8 cellular contexts compared by ENCODE assay signal in the genomic region with DNA sequence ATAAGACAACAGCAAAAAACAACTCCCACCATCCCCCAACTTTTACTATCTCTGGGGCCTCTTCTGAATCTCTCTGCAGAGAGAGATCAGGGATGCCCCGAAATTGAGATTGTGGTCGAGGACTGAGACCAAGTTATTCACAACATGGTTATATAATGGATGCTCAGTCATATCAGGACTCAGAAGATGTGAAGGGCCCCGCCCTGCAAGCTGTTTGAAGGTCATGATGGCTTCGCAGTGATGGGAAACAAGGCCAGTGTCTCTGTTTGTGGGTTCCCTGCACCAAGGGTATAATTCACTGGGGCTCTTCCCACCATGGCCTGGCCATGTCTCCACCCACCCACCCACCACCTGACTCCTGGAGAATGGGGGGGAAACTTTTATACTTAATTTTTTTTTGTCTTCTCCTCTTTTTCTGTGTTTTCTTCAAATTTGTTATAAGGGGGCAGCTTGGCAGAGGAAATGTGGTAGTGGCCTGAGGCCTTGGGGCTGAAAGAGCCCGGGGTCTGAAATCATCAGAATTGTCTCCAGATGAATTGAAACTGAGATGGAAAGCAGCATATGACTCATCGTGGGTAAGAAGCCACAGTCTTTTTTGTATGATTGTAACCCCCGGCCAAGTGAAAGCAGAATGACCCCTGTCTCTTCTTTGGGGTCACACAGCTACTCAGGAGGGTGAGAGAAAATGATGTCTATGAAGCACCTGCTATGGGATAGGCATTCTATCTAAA. TPM values are rescaled to one million over a fixed set of nuclear protein-coding genes. Genes with fewer than 3 reads are reported as not detected.
DNase-seq lines count a peak whose midpoint lies in the region; ATAC-seq and TF ChIP-seq lines count a peak whose summit lies in the region.

No MANE protein-coding gene starts in this region.

- dilution Hi-C loops in IMR-90 (cut with HindIII; ENCODE audit: low sequenced_read_pairs, unreplicated experiment): no loop called here

- H3K9me3 Mint-ChIP-seq in central memory CD8-positive, alpha-beta T cell: no peaks in the 10 kb centered on the region

- TF ChIP-seq CTCF in IMR-90 (conservative IDR thresholded peaks at IDR 0.05; ENCODE audit: low read depth, low read length): no peak

- H4K5ac ChIP-seq in IMR-90 (ENCODE audit: low read depth, low read length): no peak overlapping the region

- H3K27me3 Mint-ChIP-seq in central memory CD8-positive, alpha-beta T cell: no peaks in the 10 kb centered on the region

- H3K56ac ChIP-seq in IMR-90 (ENCODE audit: extremely low read depth, insufficient read depth, low read length): no peak overlapping the region

- peak; percentile 74 for DNase-seq in EL
- DNase-seq in IMR-90: peak; percentile 62
- DNase-seq in central memory CD8-positive, alpha-beta T cell (ENCODE audit: low spot score in 2 of 2): peak in 1 of 2 donors; percentile 26
- no peak for DNase-seq in DMS114 treated with DMSO at 0.1 percent for 48 hours (lab: John Stamatoyannopoulos, UW; ENCODE audit: unreplicated experiment)
- DNase-seq in H7: no peak
- no peak for DNase-seq in NCI-H1105 (lab: John Stamatoyannopoulos, UW)
- no peak for DNase-seq in OCI-M1 (lab: John Stamatoyannopoulos, UW)

- peak; percentile 63 for ATAC-seq in GM21515 (IDR thresholded peaks at IDR 0.05; ENCODE audit: unreplicated experiment)
- peak; percentile 50; the same call in 1 of the 2 replicates for ATAC-seq in IMR-90 (ENCODE audit: low read depth)
- peak; percentile 79 for ATAC-seq in central memory CD8-positive, alpha-beta T cell (replicated peaks; ENCODE audit: extremely low read depth, poor library complexity, severe bottlenecking)

- H3K4me1 Mint-ChIP-seq in central memory CD8-positive, alpha-beta T cell: peaks cover 33% of the 10 kb centered on the region

- no peak overlapping the region for H3K23ac ChIP-seq in IMR-90 (ENCODE audit: low read depth, low read length)

- no peak for TF ChIP-seq POLR2A in IMR-90 (IDR thresholded peaks at IDR 0.05; ENCODE audit: low read depth, low read length)

- in situ Hi-C loops in IMR-90 (cut with MboI; ENCODE audit: low sequenced_read_pairs): no loop called here

- H2BK15ac ChIP-seq in IMR-90 (ENCODE audit: low read depth, low read length): no peak overlapping the region

- no peak overlapping the region for H4K91ac ChIP-seq in IMR-90 (ENCODE audit: insufficient read depth, low read depth, low read length)

- H3K4me3 Mint-ChIP-seq in central memory CD8-positive, alpha-beta T cell: peak overlapping the region; percentile 31

- H2AK9ac ChIP-seq in IMR-90 (replicated peaks; ENCODE audit: low read depth, low read length, poor library complexity): no peak overlapping the region

- H2BK20ac ChIP-seq in IMR-90 (ENCODE audit: low read depth, low read length): no peak overlapping the region

- H3K4me2 ChIP-seq in IMR-90 (ENCODE audit: low read depth, low read length): no peak overlapping the region

- no peak overlapping the region for H3K14ac ChIP-seq in IMR-90 (replicated peaks; ENCODE audit: low read depth, low read length)

- H2AK5ac ChIP-seq in IMR-90 (ENCODE audit: low read depth, low read length): no peak overlapping the region

- BruUV-seq in IMR-90 (replicated peaks; lab: Mats Ljungman, UMichigan): no TSS peak

- intact Hi-C loops in IMR-90 (cut with micrococcal nuclease): no loop called here

- no peaks in the 10 kb centered on the region for H4K20me1 ChIP-seq in IMR-90 (ENCODE audit: insufficient read depth, low read length)

- no peak overlapping the region for H2AFZ ChIP-seq in IMR-90 (replicated peaks; ENCODE audit: low read length, poor library complexity)

- H3K27me3 ChIP-seq in IMR-90 (ENCODE audit: control insufficient read depth, insufficient read depth, low read length): peaks cover 7% of the 10 kb centered on the region
- H3K27me3 ChIP-seq in H7 (ENCODE audit: control insufficient read depth, insufficient read depth, low read length): no peaks in the 10 kb centered on the region; the same call in 1 of the 2 replicates

- peaks cover 5% of the 10 kb centered on the region for H3K4me1 ChIP-seq in IMR-90 (ENCODE audit: control insufficient read depth, insufficient read depth, low read length)

- CTCF ChIA-PET in IMR-90 (lab: Yijun Ruan, JAX): no interaction called here

- no peaks in the 10 kb centered on the region for H3K79me1 ChIP-seq in IMR-90 (ENCODE audit: low read depth in 1 of 2, low read length in 2 of 2)

- no peak overlapping the region for H3K27ac ChIP-seq in IMR-90 (ENCODE audit: insufficient read depth, low read length)

- no CpG with 5 or more reads among the region's 7 CpGs for WGBS in IMR-90 (ENCODE audit: extremely low coverage in 2 of 2, insufficient read length in 1 of 2), 2 experiments

- H4K8ac ChIP-seq in IMR-90 (ENCODE audit: low read depth in 2 of 2, low read length in 2 of 2): no peak overlapping the region

- no peak overlapping the region for H2BK120ac ChIP-seq in IMR-90 (ENCODE audit: low read depth, low read length)

- peaks cover 9% of the 10 kb centered on the region; the same call in 1 of the 2 replicates for H3K9me1 ChIP-seq in IMR-90 (ENCODE audit: insufficient read depth, low read length)

- TF ChIP-seq RAD21 in IMR-90 (IDR thresholded peaks at IDR 0.05; ENCODE audit: low read length): no peak

- H3K4ac ChIP-seq in IMR-90 (ENCODE audit: low read depth, low read length): no peak overlapping the region

- peak overlapping the region; percentile 86 for H3K27ac Mint-ChIP-seq in central memory CD8-positive, alpha-beta T cell (ENCODE audit: low read depth)

- POLR2A ChIA-PET in IMR-90 (lab: Charles Lee; ENCODE audit: unreplicated experiment): no interaction called here

- peaks cover 3% of the 10 kb centered on the region; the same call in 1 of the 2 replicates for H3K9me3 ChIP-seq in IMR-90 (ENCODE audit: control insufficient read depth, insufficient read depth, low read length)

- no peak overlapping the region for H3K9ac ChIP-seq in IMR-90 (ENCODE audit: low read depth, low read length)

- no peaks in the 10 kb centered on the region for H3K36me3 ChIP-seq in IMR-90 (ENCODE audit: control insufficient read depth, insufficient read depth, low read length)
- no peaks in the 10 kb centered on the region for H3K36me3 ChIP-seq in H7 (replicated peaks; ENCODE audit: control insufficient read depth, insufficient read depth, low read length)

- no peak overlapping the region for H2BK5ac ChIP-seq in IMR-90 (ENCODE audit: low read depth, low read length, poor library complexity, severe bottlenecking)

- no peak overlapping the region for H3K18ac ChIP-seq in IMR-90 (ENCODE audit: low read depth, low read length)

- H3K36me3 Mint-ChIP-seq in central memory CD8-positive, alpha-beta T cell (ENCODE audit: insufficient read depth): peaks cover 5% of the 10 kb centered on the region

- H3K4me3 ChIP-seq in IMR-90 (ENCODE audit: insufficient read depth, low read depth, low read length) (no peak overlapping the region), H7 (ENCODE audit: insufficient read depth, low read depth, low read length) (no peak overlapping the region)

TF ChIP-seq in IMR-90, 13 proteins besides CTCF, POLR2A, EP300 and RAD21:
- TF ChIP-seq FOS (IDR thresholded peaks at IDR 0.05; ENCODE audit: low read depth, low read length): peak; percentile 49; the same call in 1 of the 2 replicates
- TF ChIP-seq MAFK (IDR thresholded peaks at IDR 0.05; ENCODE audit: low read depth, low read length): no peak
- no peak for TF ChIP-seq MAZ (IDR thresholded peaks at IDR 0.05; ENCODE audit: borderline replicate concordance, low read depth, low read length)
- no peak for TF ChIP-seq USF2 (IDR thresholded peaks at IDR 0.05; ENCODE audit: low read depth, low read length)
TF ChIP-seq in IMR-90: peak in this region for 1.

RNA-seq across cellular contexts. Expression of gene TEX48, which starts 15.0 kb away (rescaled TPM):
- total RNA-seq in IMR-90 (2012; rRNA removed): not detected in 2 replicates
- polyA plus RNA-seq in IMR-90 (2012; rRNA removed): not detected in 2 replicates
- polyA plus RNA-seq in IMR-90 (2012; cell fraction: cytosol; rRNA removed): not detected in 2 replicates
- not detected in 2 replicates for polyA plus RNA-seq in IMR-90 (2012; cell fraction: nucleus; rRNA removed; ENCODE audit: low replicate concordance)
- not detected in 2 replicates for total RNA-seq in H7 (2014; rRNA removed; shearing (Covaris generic))

RNA-seq across cellular contexts. Expression of gene TEX53, which starts 39.4 kb away (rescaled TPM):
- total RNA-seq in IMR-90 (2012; rRNA removed): not detected in 2 replicates
- polyA plus RNA-seq in IMR-90 (2012; rRNA removed): not detected in 2 replicates
- not detected in 2 replicates for polyA plus RNA-seq in IMR-90 (2012; cell fraction: cytosol; rRNA removed)
- polyA plus RNA-seq in IMR-90 (2012; cell fraction: nucleus; rRNA removed; ENCODE audit: low replicate concordance): not detected in 2 replicates
- total RNA-seq in H7 (2014; rRNA removed; shearing (Covaris generic)): not detected in 2 replicates

Comparison
In these comparisons a context has a peak if more than half of its experiments do, and no peak if none do; other contexts are left out.
1. DNase-seq: peak in EL (single experiment) and IMR-90 (single experiment); none in DMS114 treated with DMSO at 0.1 percent for 48 hours (single experiment), H7 (single experiment), NCI-H1105 (single experiment) and OCI-M1 (single experiment).
2. Peak in every context shown above with its lines, with median percentiles within 50 percentile points of each other: ATAC-seq.